Comparison of ENCODE assay signal across 8 cellular contexts in genomic region chr7:79452495-79453265, GRCh38. TPM values are rescaled to one million over a fixed set of nuclear protein-coding genes. Genes with fewer than 3 reads are reported as not detected.
A peak's percentile ranks its signal among the peaks of the same experiment; 100 is the strongest.
DNase-seq lines count a peak whose midpoint lies in the region; ATAC-seq and TF ChIP-seq lines count a peak whose summit lies in the region.

No MANE protein-coding gene starts in this region.

- peaks cover 7 to 30% (median 19%) of the 10 kb centered on the region in 3 donors for H3K4me1 ChIP-seq in skeletal muscle tissue (ENCODE audit: control insufficient read depth in 3 of 3, insufficient read depth in 3 of 3, low read length in 3 of 3)

- no peaks in the 10 kb centered on the region for H3K27me3 ChIP-seq in brain microvascular endothelial cell (replicated peaks)
- H3K27me3 ChIP-seq in skeletal muscle tissue (ENCODE audit: control insufficient read depth in 3 of 3, insufficient read depth in 3 of 3, low read length in 3 of 3): no peaks in the 10 kb centered on the region

- no peaks in the 10 kb centered on the region for H3K36me3 ChIP-seq in brain microvascular endothelial cell (replicated peaks)
- H3K36me3 ChIP-seq in skeletal muscle tissue (ENCODE audit: control insufficient read depth in 3 of 3, insufficient read depth in 3 of 3, low read length in 3 of 3): no peaks in the 10 kb centered on the region

- H3K9ac ChIP-seq in skeletal muscle tissue (ENCODE audit: low read depth in 1 of 3, low read length in 3 of 3): peak overlapping the region; percentile 81 to 91 (median 90)

- peak; percentile 47 for DNase-seq in activated CD8-positive, alpha-beta memory T cell treated with anti-CD3 and anti-CD28 coated beads, Interleukin-2, amount 50 U/mL, for 48 hours
- DNase-seq in activated CD8-positive, alpha-beta memory T cell treated with anti-CD3 and anti-CD28 coated beads, Interleukin-2, amount 50 U/mL, for 4 hours: no peak
- peak; percentile 3 for DNase-seq in brain microvascular endothelial cell
- DNase-seq in iris pigment epithelial cell (ENCODE audit: low read depth): peak; percentile 45
- no peak for DNase-seq in NCI-H128 (lab: John Stamatoyannopoulos, UW; ENCODE audit: unreplicated experiment)

- peak overlapping the region; percentile 87 for H3K27ac ChIP-seq in brain microvascular endothelial cell
- H3K27ac ChIP-seq in skeletal muscle tissue (ENCODE audit: low read depth, low read length): peak overlapping the region; percentile 83

- H3K9me3 ChIP-seq in skeletal muscle tissue (ENCODE audit: control insufficient read depth in 3 of 3, low read length in 3 of 3): no peaks in the 10 kb centered on the region

- no peak for ATAC-seq in GM21515 (IDR thresholded peaks at IDR 0.05; ENCODE audit: unreplicated experiment)
- no peak for ATAC-seq in HG02588 (IDR thresholded peaks at IDR 0.05; ENCODE audit: unreplicated experiment)

- in situ Hi-C loops in brain microvascular endothelial cell (cut with HindIII; ENCODE audit: low pct_ligation_motif_present, low sequenced_read_pairs): no loop called here

- H3K4me3 ChIP-seq in brain microvascular endothelial cell (ENCODE audit: low read depth, low read length) (peak overlapping the region; percentile 81), skeletal muscle tissue (ENCODE audit: low read length in 3 of 3) (peak overlapping the region; percentile 75 to 92 (median 92))

- TF ChIP-seq CTCF in brain microvascular endothelial cell (IDR thresholded peaks at IDR 0.05; ENCODE audit: low read depth, low read length, missing control alignments): no peak

RNA-seq across cellular contexts. Expression of gene MAGI2, which starts 0.8 kb away (rescaled TPM):
- total RNA-seq in skeletal muscle tissue: 4.2 TPM

Comparison
In these comparisons a context has a peak if more than half of its experiments do, and no peak if none do; other contexts are left out.
1. DNase-seq: peak in activated CD8-positive, alpha-beta memory T cell treated with anti-CD3 and anti-CD28 coated beads, Interleukin-2, amount 50 U/mL, for 48 hours (single experiment), brain microvascular endothelial cell (single experiment) and iris pigment epithelial cell (single experiment); none in activated CD8-positive, alpha-beta memory T cell treated with anti-CD3 and anti-CD28 coated beads, Interleukin-2, amount 50 U/mL, for 4 hours (single experiment) and NCI-H128 (single experiment).